Comparison of ENCODE assay signal across 15 cellular contexts in genomic region chr21:36035381-36035791, GRCh38. TPM values are rescaled to one million over a fixed set of nuclear protein-coding genes. Genes with fewer than 3 reads are reported as not detected.
DNase-seq lines count a peak whose midpoint lies in the region; ATAC-seq, FAIRE-seq and TF ChIP-seq lines count a peak whose summit lies in the region.
"Had no signal": no experiment of that assay in that cellular context is flagged by ENCODE, and none has a peak within 500 bp of the region (broad histone marks: within the 10 kb centered on the region; RNA-seq: fewer than 3 reads in every experiment).

No MANE protein-coding gene starts in this region.

- in situ Hi-C loops in HepG2 (cut with HindIII; ENCODE audit: extremely low pct_ligation_motif_present, low pct_unique_long_range_greater_than_20kb) = no loop called here

- H3K36me3 ChIP-seq in HepG2 (replicated peaks in 1 of 2; ENCODE audit: control insufficient read depth in 1 of 2, insufficient read depth in 2 of 2, low read length in 2 of 2) (peaks cover 12 to 27% of the 10 kb centered on the region in 2 experiments; a peak in 4 of 5 replicates), right lobe of liver (peaks cover 0 to 36% (median 11%) of the 10 kb centered on the region in 4 donors), SK-N-SH (replicated peaks in 1 of 2; ENCODE audit: control insufficient read depth in 1 of 2, insufficient read depth in 2 of 2, low read length in 1 of 2) (peaks cover 31 to 47% of the 10 kb centered on the region in 2 experiments), kidney epithelial cell (ENCODE audit: control insufficient read depth, insufficient read depth, low read length) (peaks cover 2% of the 10 kb centered on the region)

- WGBS in HepG2 (ENCODE audit: low lambda C conversion rate) = 94% methylated on average over 6 of the region's 10 CpGs
- 94% methylated on average over 3 of the region's 10 CpGs for WGBS in right lobe of liver (ENCODE audit: insufficient coverage, low coverage, low lambda C conversion rate, missing lambda C conversion rate)
- 84% methylated on average over 7 of the region's 10 CpGs for WGBS in SK-N-SH (ENCODE audit: low lambda C conversion rate)

- no peaks in the 10 kb centered on the region for H3K9me2 ChIP-seq in SK-N-SH

- H3K9me3 ChIP-seq in HepG2 (ENCODE audit: low read length) (no peaks in the 10 kb centered on the region), right lobe of liver (no peaks in the 10 kb centered on the region), SK-N-SH (no peaks in the 10 kb centered on the region)
- H3K9me3 ChIP-seq: colonic mucosa, mucosa of descending colon had no signal

- no peak overlapping the region for H2AFZ ChIP-seq in HepG2 (ENCODE audit: low read length)
- no peak overlapping the region for H2AFZ ChIP-seq in SK-N-SH (ENCODE audit: low read depth)

- no peaks in the 10 kb centered on the region for H3K27me3 Mint-ChIP-seq in stimulated activated naive B cell treated with anti-CD40 and anti-IgM and Interleukin-4, amounts not matched to agents 10 μg/mL and 1 μg/mL and 100 μg/mL, for 72 hours

- peaks cover 2 to 11% of the 10 kb centered on the region in 2 donors for H3K4me1 Mint-ChIP-seq in stimulated activated naive B cell treated with anti-CD40 and anti-IgM and Interleukin-4, amounts not matched to agents 10 μg/mL and 1 μg/mL and 100 μg/mL, for 72 hours

- H3K79me2 ChIP-seq in HepG2 (ENCODE audit: insufficient read depth, low read length) (no peaks in the 10 kb centered on the region), SK-N-SH (ENCODE audit: insufficient read depth) (no peaks in the 10 kb centered on the region; the same call in 1 of the 2 replicates)

- peaks cover 2% of the 10 kb centered on the region for H3F3A ChIP-seq in SK-N-SH (replicated peaks; ENCODE audit: insufficient read depth)

- TF ChIP-seq RAD21 in HepG2 (CRISPR knock-in tag; IDR thresholded peaks at IDR 0.05) (no peak), SK-N-SH (IDR thresholded peaks at IDR 0.05; ENCODE audit: low read length) (peak; percentile 44)

- ATAC-seq in HepG2 = peak; percentile 52
- no peak for ATAC-seq in right lobe of liver
- no peak for ATAC-seq in GM19351 (IDR thresholded peaks at IDR 0.05; ENCODE audit: unreplicated experiment)
- ATAC-seq in activated naive CD4-positive, alpha-beta T cell treated with anti-CD3 and anti-CD28 coated beads, Interleukin-2, amount 50 U/mL, for 72 hours = no peak
- no peak for ATAC-seq in stimulated activated naive B cell treated with anti-CD40 and anti-IgM and Interleukin-4, amounts not matched to agents 10 μg/mL and 1 μg/mL and 100 μg/mL, for 72 hours (replicated peaks)
- ATAC-seq: mucosa of descending colon had no signal

- TF ChIP-seq POLR2A in HepG2 (IDR thresholded peaks at IDR 0.05; ENCODE audit: insufficient read depth in 1 of 2, low read depth in 2 of 2, low read length in 2 of 2) (no peak), right lobe of liver (IDR thresholded peaks at IDR 0.05) (no peak)

- FAIRE-seq in HepG2 (lab: Jason Lieb, UNC) = no peak

- no peaks in the 10 kb centered on the region for H3K36me3 Mint-ChIP-seq in activated naive CD4-positive, alpha-beta T cell treated with anti-CD3 and anti-CD28 coated beads, Interleukin-2, amount 50 U/mL, for 72 hours
- peaks cover 32 to 54% of the 10 kb centered on the region in 2 donors for H3K36me3 Mint-ChIP-seq in stimulated activated naive B cell treated with anti-CD40 and anti-IgM and Interleukin-4, amounts not matched to agents 10 μg/mL and 1 μg/mL and 100 μg/mL, for 72 hours

- intact Hi-C loops in HepG2 (cut with micrococcal nuclease; ENCODE audit: unreplicated experiment) (no loop called here), right lobe of liver (cut with DNase I) (no loop called here)

- H3K27ac Mint-ChIP-seq in activated naive CD4-positive, alpha-beta T cell treated with anti-CD3 and anti-CD28 coated beads, Interleukin-2, amount 50 U/mL, for 72 hours = peak overlapping the region in 1 of 2 donors; percentile 84
- H3K27ac Mint-ChIP-seq in stimulated activated naive B cell treated with anti-CD40 and anti-IgM and Interleukin-4, amounts not matched to agents 10 μg/mL and 1 μg/mL and 100 μg/mL, for 72 hours = no peak overlapping the region

- CTCF ChIA-PET in HepG2 (lab: Yijun Ruan, JAX; ENCODE audit: low intra/inter-chr PET ratio, low total read pairs) (no interaction called here), SK-N-SH (lab: Yijun Ruan, JAX) (interaction anchor here (0.6 to 4.4 kb wide), 25 partner anchors 11 to 1290 kb away, joined by 3 to 41 read pairs (median 4); partner anchors contain the start of genes CBR1 and SETD4)

- no peak overlapping the region for H3K4me3 ChIP-seq in HepG2 (replicated peaks in 1 of 3; ENCODE audit: insufficient read depth in 1 of 3, low read depth in 2 of 3, low read length in 3 of 3)
- H3K4me3 ChIP-seq in right lobe of liver = no peak overlapping the region
- no peak overlapping the region for H3K4me3 ChIP-seq in SK-N-SH (ENCODE audit: low read depth in 2 of 2, low read length in 1 of 2)
- H3K4me3 ChIP-seq in kidney epithelial cell (ENCODE audit: low read depth, low read length) = no peak overlapping the region
- H3K4me3 ChIP-seq: colonic mucosa, mucosa of descending colon had no signal

- no peak overlapping the region for H3K4me3 Mint-ChIP-seq in stimulated activated naive B cell treated with anti-CD40 and anti-IgM and Interleukin-4, amounts not matched to agents 10 μg/mL and 1 μg/mL and 100 μg/mL, for 72 hours

- H3K4me1 ChIP-seq in HepG2 (ENCODE audit: insufficient read depth, low read length) (peaks cover 10% of the 10 kb centered on the region; the same call in 1 of the 2 replicates), right lobe of liver (no peaks in the 10 kb centered on the region), SK-N-SH (ENCODE audit: control insufficient read depth in 1 of 2, insufficient read depth in 2 of 2, low read depth in 1 of 2, low read length in 1 of 2) (peaks cover 0 to 25% of the 10 kb centered on the region in 2 experiments; a peak in 2 of 4 replicates)
- H3K4me1 ChIP-seq: colonic mucosa had no signal

- H3K9me3 Mint-ChIP-seq in activated naive CD4-positive, alpha-beta T cell treated with anti-CD3 and anti-CD28 coated beads, Interleukin-2, amount 50 U/mL, for 72 hours = no peaks in the 10 kb centered on the region
- no peaks in the 10 kb centered on the region for H3K9me3 Mint-ChIP-seq in stimulated activated naive B cell treated with anti-CD40 and anti-IgM and Interleukin-4, amounts not matched to agents 10 μg/mL and 1 μg/mL and 100 μg/mL, for 72 hours

- H3K27me3 ChIP-seq in HepG2 (ENCODE audit: control insufficient read depth in 1 of 2, insufficient read depth in 2 of 2, low read length in 2 of 2) (no peaks in the 10 kb centered on the region), right lobe of liver (no peaks in the 10 kb centered on the region), SK-N-SH (ENCODE audit: insufficient read depth) (no peaks in the 10 kb centered on the region), kidney epithelial cell (ENCODE audit: control insufficient read depth, insufficient read depth, low read length) (no peaks in the 10 kb centered on the region)
- H3K27me3 ChIP-seq: colonic mucosa had no signal

- POLR2A ChIA-PET in HepG2 (lab: Yijun Ruan, JAX) = no interaction called here
- POLR2A ChIA-PET in SK-N-SH (lab: Yijun Ruan, JAX) = interaction anchor here (0.9 to 2.0 kb wide), 4 partner anchors 10 to 78 kb away, joined by 3 to 23 read pairs (median 4); partner anchors contain the start of genes CBR1 and SETD4

- H3K27ac ChIP-seq in HepG2 (ENCODE audit: extremely low read length, insufficient read depth, low read length) (peak overlapping the region; percentile 36), right lobe of liver (no peak overlapping the region), SK-N-SH (ENCODE audit: low read depth in 2 of 2, low read length in 1 of 2) (peak overlapping the region in 1 of 2 experiments; percentile 94; a peak in 2 of 4 replicates)
- H3K27ac ChIP-seq: colonic mucosa had no signal

- H3K4me2 ChIP-seq in HepG2 (ENCODE audit: low read depth, low read length) (no peak overlapping the region), SK-N-SH (no peak overlapping the region)

- BruUV-seq in HepG2 (replicated peaks; lab: Mats Ljungman, UMichigan) = no TSS peak

- H3K9ac ChIP-seq in HepG2 (ENCODE audit: insufficient read depth, low read depth, low read length) (no peak overlapping the region), SK-N-SH (no peak overlapping the region)

- TF ChIP-seq EP300 in HepG2 (IDR thresholded peaks at IDR 0.05; ENCODE audit: low read depth in 2 of 2, low read length in 2 of 2) (no peak), HepG2 (CRISPR knock-in tag; IDR thresholded peaks at IDR 0.05; ENCODE audit: borderline replicate concordance) (no peak), SK-N-SH (IDR thresholded peaks at IDR 0.05; ENCODE audit: borderline replicate concordance in 1 of 2, low read depth in 1 of 2, low read length in 1 of 2) (peak in 1 of 2 experiments; percentile 92; a peak in 2 of 4 replicates)

- TF ChIP-seq CTCF in HepG2 (CRISPR knock-in tag; IDR thresholded peaks at IDR 0.05) (0 out of 2 replicates have a peak, but pooled peaks have one; percentile 11), right lobe of liver (IDR thresholded peaks at IDR 0.05) (no peak), SK-N-SH (IDR thresholded peaks at IDR 0.05) (0 out of 2 replicates have a peak, but pooled peaks have one; percentile 9), kidney epithelial cell (IDR thresholded peaks at IDR 0.05; ENCODE audit: insufficient read depth, low read length, poor library complexity, severe bottlenecking) (peak; percentile 38)

- DNase-seq in HepG2 (ENCODE audit: low spot score) = no peak
- DNase-seq in right lobe of liver = no peak
- DNase-seq in SK-N-SH = peak; percentile 90
- DNase-seq in kidney epithelial cell (ENCODE audit: low read depth) = no peak
- DNase-seq in activated effector memory CD4-positive, alpha-beta T cell treated with Interleukin-2 at 50 U/mL for 16 hours = no peak
- no peak for DNase-seq in activated naive CD4-positive, alpha-beta T cell treated with anti-CD3 and anti-CD28 coated beads, Interleukin-2, amount 50 U/mL, for 72 hours (ENCODE audit: low spot score in 2 of 2)
- no peak for DNase-seq in stimulated activated naive B cell treated with anti-CD40 and anti-IgM and Interleukin-4, amounts not matched to agents 10 μg/mL and 1 μg/mL and 100 μg/mL, for 72 hours
- DNase-seq: amygdala; colonic mucosa; mucosa of descending colon; NCI-H1048; stimulated activated CD4-positive, alpha-beta T cell treated with anti-CD3 and anti-CD28 coated beads, Interleukin-2, amount 100 ng/mL, for 48 hours; stimulated activated naive CD4-positive, alpha-beta T cell treated with Interleukin-2 at 50 U/mL for 16 hours; SW 1271 had no signal

- H4K20me1 ChIP-seq in HepG2 (ENCODE audit: insufficient read depth, low read length) = no peaks in the 10 kb centered on the region
- no peaks in the 10 kb centered on the region for H4K20me1 ChIP-seq in SK-N-SH (ENCODE audit: insufficient read depth)

RNA-seq across cellular contexts. Expression of gene SETD4, which starts 24.9 kb away (rescaled TPM):
- total RNA-seq in HepG2 (2016; rRNA removed; fragmentation: Illumina TruSeq; extraction: Trizol) (11.9 and 14.4 TPM in 2 replicates), right lobe of liver (10 to 100 TPM in 1 of 6 experiments, 1 to 10 TPM in 5; 5.0 to 10.4 (median 7.3) TPM), kidney epithelial cell (17.9 and 19.1 TPM in 2 replicates)
- 2.4 and 3.7 TPM in 2 replicates for total RNA-seq in HepG2 (2016; cell fraction: cytosol; rRNA removed; fragmentation: Illumina TruSeq; extraction: Trizol; ENCODE audit: low read depth)
- 12.5 and 15.3 TPM in 2 replicates for total RNA-seq in HepG2 (2016; cell fraction: insoluble cytoplasmic fraction; rRNA removed; fragmentation: Illumina TruSeq; extraction: Trizol)
- 4.4 and 6.1 TPM in 2 replicates for total RNA-seq in HepG2 (2016; cell fraction: membrane; rRNA removed; fragmentation: Illumina TruSeq; extraction: Trizol)
- 26.3 and 27.5 TPM in 2 replicates for total RNA-seq in HepG2 (2016; cell fraction: nucleus; rRNA removed; fragmentation: Illumina TruSeq; extraction: Trizol)
- polyA plus RNA-seq in HepG2 (2011; rRNA removed) (7.1 and 8.4 TPM in 2 replicates), SK-N-SH (2012; rRNA removed) (15.9 and 20.7 TPM in 2 replicates)
- polyA plus RNA-seq in HepG2 (2011; cell fraction: cytosol; rRNA removed) = 4.4 and 5.1 TPM in 2 replicates
- polyA plus RNA-seq in HepG2 (2011; cell fraction: nucleus; rRNA removed) = 17.7 and 21.1 TPM in 2 replicates
- 6.2 and 8.6 TPM in 2 replicates for polyA plus RNA-seq in HepG2 (2012)
- polyA plus RNA-seq in HepG2 (2016; cell fraction: cytosol; fragmentation: Illumina TruSeq; extraction: Trizol; ENCODE audit: low read depth) = 1.3 and 1.5 TPM in 2 replicates
- polyA plus RNA-seq in HepG2 (2016; cell fraction: insoluble cytoplasmic fraction; fragmentation: Illumina TruSeq; extraction: Trizol; ENCODE audit: low read depth) = 10.0 and 10.5 TPM in 2 replicates
- polyA plus RNA-seq in HepG2 (2016; cell fraction: membrane; fragmentation: Illumina TruSeq; extraction: Trizol; ENCODE audit: low read depth) = 1.8 and 2.8 TPM in 2 replicates
- 37.4 and 44.2 TPM in 2 replicates for polyA plus RNA-seq in HepG2 (2016; cell fraction: nucleus; fragmentation: Illumina TruSeq; extraction: Trizol; ENCODE audit: insufficient read depth, low read depth)
- polyA minus RNA-seq in HepG2 (2011; rRNA and poly(A)+ RNA removed; ENCODE audit: low replicate concordance) = 12.9 and 17.6 TPM in 2 replicates
- 2.7 and 5.1 TPM in 2 replicates for polyA minus RNA-seq in HepG2 (2011; cell fraction: cytosol; rRNA and poly(A)+ RNA removed)
- 24.9 and 25.4 TPM in 2 replicates for polyA minus RNA-seq in HepG2 (2011; cell fraction: nucleus; rRNA and poly(A)+ RNA removed)
- polyA plus RNA-seq in SK-N-SH (2012; cell fraction: cytosol; rRNA removed) = 14.4 and 15.0 TPM in 2 replicates
- 45.7 and 58.8 TPM in 2 replicates for polyA plus RNA-seq in SK-N-SH (2012; cell fraction: nucleus; rRNA removed)
- 10 to 100 TPM; 16.7 to 21.5 TPM for total RNA-seq in activated naive CD4-positive, alpha-beta T cell treated with anti-CD3 and anti-CD28 coated beads, Interleukin-2, amount 50 U/mL, for 72 hours

RNA-seq across cellular contexts. Expression of gene CBR1, which starts 34.4 kb away (rescaled TPM):
- total RNA-seq in HepG2 (2016; rRNA removed; fragmentation: Illumina TruSeq; extraction: Trizol) = 38.7 and 45.6 TPM in 2 replicates
- total RNA-seq in HepG2 (2016; cell fraction: cytosol; rRNA removed; fragmentation: Illumina TruSeq; extraction: Trizol; ENCODE audit: low read depth) = 7.9 and 8.1 TPM in 2 replicates
- total RNA-seq in HepG2 (2016; cell fraction: insoluble cytoplasmic fraction; rRNA removed; fragmentation: Illumina TruSeq; extraction: Trizol) = 38.5 and 46.8 TPM in 2 replicates
- total RNA-seq in HepG2 (2016; cell fraction: membrane; rRNA removed; fragmentation: Illumina TruSeq; extraction: Trizol) = 14.5 and 17.4 TPM in 2 replicates
- total RNA-seq in HepG2 (2016; cell fraction: nucleus; rRNA removed; fragmentation: Illumina TruSeq; extraction: Trizol) = 15.4 and 15.7 TPM in 2 replicates
- 33.7 and 40.2 TPM in 2 replicates for polyA plus RNA-seq in HepG2 (2011; rRNA removed)
- 42.7 and 71.0 TPM in 2 replicates for polyA plus RNA-seq in HepG2 (2011; cell fraction: cytosol; rRNA removed)
- 26.4 and 32.1 TPM in 2 replicates for polyA plus RNA-seq in HepG2 (2011; cell fraction: nucleus; rRNA removed)
- 30.4 and 32.9 TPM in 2 replicates for polyA plus RNA-seq in HepG2 (2012)
- polyA plus RNA-seq in HepG2 (2016; cell fraction: cytosol; fragmentation: Illumina TruSeq; extraction: Trizol; ENCODE audit: low read depth) = 7.7 and 9.2 TPM in 2 replicates
- polyA plus RNA-seq in HepG2 (2016; cell fraction: insoluble cytoplasmic fraction; fragmentation: Illumina TruSeq; extraction: Trizol; ENCODE audit: low read depth) = 51.8 and 57.6 TPM in 2 replicates
- polyA plus RNA-seq in HepG2 (2016; cell fraction: membrane; fragmentation: Illumina TruSeq; extraction: Trizol; ENCODE audit: low read depth) = 11.5 and 12.6 TPM in 2 replicates
- polyA plus RNA-seq in HepG2 (2016; cell fraction: nucleus; fragmentation: Illumina TruSeq; extraction: Trizol; ENCODE audit: insufficient read depth, low read depth) = 23.3 and 28.1 TPM in 2 replicates
- polyA minus RNA-seq in HepG2 (2011; rRNA and poly(A)+ RNA removed; ENCODE audit: low replicate concordance) = 72.8 and 83.4 TPM in 2 replicates
- polyA minus RNA-seq in HepG2 (2011; cell fraction: cytosol; rRNA and poly(A)+ RNA removed) = 23.7 and 30.8 TPM in 2 replicates
- polyA minus RNA-seq in HepG2 (2011; cell fraction: nucleus; rRNA and poly(A)+ RNA removed) = 4.5 and 7.2 TPM in 2 replicates
- 100 to 1,000 TPM in 4 of 6 experiments, 10 to 100 TPM in 2; 59.1 to 688 (median 211) TPM for total RNA-seq in right lobe of liver
- 125 and 136 TPM in 2 replicates for polyA plus RNA-seq in SK-N-SH (2012; rRNA removed)
- 104 and 133 TPM in 2 replicates for polyA plus RNA-seq in SK-N-SH (2012; cell fraction: cytosol; rRNA removed)
- polyA plus RNA-seq in SK-N-SH (2012; cell fraction: nucleus; rRNA removed) = 89.5 and 186 TPM in 2 replicates
- 81.0 and 120 TPM in 2 replicates for total RNA-seq in kidney epithelial cell
- 10 to 100 TPM; 33.6 to 55.6 TPM for total RNA-seq in activated naive CD4-positive, alpha-beta T cell treated with anti-CD3 and anti-CD28 coated beads, Interleukin-2, amount 50 U/mL, for 72 hours

Comparison
In these comparisons a context has a peak if more than half of its experiments do, and no peak if none do; other contexts are left out.
1. CTCF ChIP-seq: peak in HepG2 (single experiment), SK-N-SH (single experiment) and kidney epithelial cell (single experiment); none in right lobe of liver (0 of 4).
2. Of the 25 proteins assayed by ChIP-seq in both HepG2 and SK-N-SH: peak only in HepG2: none; only in SK-N-SH: CHD2, FOXJ3, MXI1, NFIC, RAD21, RFX5 and 2 more; in both: CTCF; in neither: 15; mixed calls (peak in some experiments, not most) for 1.